ENCODE assay signal across 17 cellular contexts in the genomic region with DNA sequence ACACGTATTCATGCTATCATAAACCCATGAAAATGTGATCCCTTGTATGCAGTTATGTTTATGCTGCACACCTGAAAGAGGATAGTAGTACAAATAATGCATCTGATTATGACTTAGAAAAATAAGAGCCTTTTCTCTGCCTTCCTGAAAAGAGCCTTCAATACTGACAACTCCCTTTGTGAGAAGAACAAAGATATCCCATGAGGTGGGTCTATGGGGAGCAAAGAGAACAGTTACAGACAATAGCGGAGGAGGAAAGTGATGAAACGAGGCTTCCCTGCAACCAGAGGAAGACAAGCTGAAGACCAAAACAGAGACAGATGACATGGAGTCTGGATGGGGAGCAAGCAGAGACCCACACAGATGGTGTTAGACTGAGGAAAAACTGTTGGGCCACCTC.
DNase-seq lines count a peak whose midpoint lies in the region; TF ChIP-seq lines count a peak whose summit lies in the region.
"Had no signal": no experiment of that assay in that cellular context is flagged by ENCODE, and none has a peak within 500 bp of the region (broad histone marks: within the 10 kb centered on the region; RNA-seq: fewer than 3 reads in every experiment).

No MANE protein-coding gene starts in this region.

- no peak for TF ChIP-seq CTCF in testis (IDR thresholded peaks at IDR 0.05)

- no peaks in the 10 kb centered on the region for H3K27me3 ChIP-seq in testis
- H3K27me3 ChIP-seq: BLaER1 treated with 17β-estradiol and CSF1 and Interleukin-3, amounts not matched to agents 10 nM and 100 nM had no signal

- no peak for TF ChIP-seq POLR2A in testis (IDR thresholded peaks at IDR 0.05)

- no peaks in the 10 kb centered on the region for H3K36me3 ChIP-seq in testis (ENCODE audit: low read depth, missing control alignments)
- H3K36me3 ChIP-seq: BLaER1 treated with 17β-estradiol and CSF1 and Interleukin-3, amounts not matched to agents 10 nM and 100 nM had no signal

- H3K4me1 Mint-ChIP-seq in activated naive CD4-positive, alpha-beta T cell treated with anti-CD3 and anti-CD28 coated beads, Interleukin-2, amount 50 U/mL, for 24 hours: no peaks in the 10 kb centered on the region
- no peaks in the 10 kb centered on the region for H3K4me1 Mint-ChIP-seq in activated naive CD4-positive, alpha-beta T cell treated with anti-CD3 and anti-CD28 coated beads for 36 hours (ENCODE audit: low read depth)
- H3K4me1 Mint-ChIP-seq: B cell had no signal

- no peaks in the 10 kb centered on the region for H3K4me1 ChIP-seq in testis
- H3K4me1 ChIP-seq: A549; BLaER1 treated with 17β-estradiol and CSF1 and Interleukin-3, amounts not matched to agents 10 nM and 100 nM; Caco-2 had no signal

- H3K9me3 ChIP-seq in testis: no peaks in the 10 kb centered on the region
- H3K9me3 ChIP-seq: BLaER1 treated with 17β-estradiol and CSF1 and Interleukin-3, amounts not matched to agents 10 nM and 100 nM; Caco-2 had no signal

- H3K27ac ChIP-seq in testis: no peak overlapping the region
- H3K27ac ChIP-seq: 22Rv1; A549; BLaER1 treated with 17β-estradiol and CSF1 and Interleukin-3, amounts not matched to agents 10 nM and 100 nM; C4-2B had no signal

- no peak overlapping the region for H3K4me3 ChIP-seq in testis
- H3K4me3 ChIP-seq: A549; BLaER1 treated with 17β-estradiol and CSF1 and Interleukin-3, amounts not matched to agents 10 nM and 100 nM had no signal

- no peak overlapping the region for H3K4me3 Mint-ChIP-seq in activated naive CD4-positive, alpha-beta T cell treated with anti-CD3 and anti-CD28 coated beads, Interleukin-2, amount 50 U/mL, for 24 hours
- no peak overlapping the region for H3K4me3 Mint-ChIP-seq in activated naive CD4-positive, alpha-beta T cell treated with anti-CD3 and anti-CD28 coated beads for 36 hours
- H3K4me3 Mint-ChIP-seq: B cell; CD4-positive, alpha-beta T cell; CD8-positive, alpha-beta T cell had no signal

- H3K27ac Mint-ChIP-seq in activated naive CD4-positive, alpha-beta T cell treated with anti-CD3 and anti-CD28 coated beads, Interleukin-2, amount 50 U/mL, for 24 hours: peak overlapping the region; percentile 18
- no peak overlapping the region for H3K27ac Mint-ChIP-seq in activated naive CD4-positive, alpha-beta T cell treated with anti-CD3 and anti-CD28 coated beads for 36 hours
- H3K27ac Mint-ChIP-seq: B cell; CD4-positive, alpha-beta T cell; CD8-positive, alpha-beta T cell had no signal

- DNase-seq in DMS 273 (lab: John Stamatoyannopoulos, UW; ENCODE audit: unreplicated experiment) (peak; percentile 7), DMS 273 treated with DMSO at 0.1 percent for 48 hours (lab: John Stamatoyannopoulos, UW) (no peak), testis (no peak)
- no peak for DNase-seq in activated naive CD4-positive, alpha-beta T cell treated with anti-CD3 and anti-CD28 coated beads for 36 hours
- DNase-seq: AML-193; Caco-2; Calu3; CD4-positive, alpha-beta T cell; CD8-positive, alpha-beta T cell; DMS79 treated with DMSO at 0.1 percent for 48 hours; GF-D8 had no signal

- WGBS in testis, 2 donors: 79 to 96% methylated on average over 3 of the region's 3 CpGs

- intact Hi-C loops in activated naive CD4-positive, alpha-beta T cell treated with anti-CD3 and anti-CD28 coated beads for 36 hours (cut with micrococcal nuclease): no loop called here
- intact Hi-C loops in testis (cut with DNase I; ENCODE audit: low total_unique reads): no loop called here

- CTCF ChIA-PET in activated naive CD4-positive, alpha-beta T cell treated with anti-CD3 and anti-CD28 coated beads for 36 hours (lab: Charles Lee): no interaction called here

- H3K27me3 Mint-ChIP-seq in activated naive CD4-positive, alpha-beta T cell treated with anti-CD3 and anti-CD28 coated beads, Interleukin-2, amount 50 U/mL, for 24 hours: no peaks in the 10 kb centered on the region
- H3K27me3 Mint-ChIP-seq in activated naive CD4-positive, alpha-beta T cell treated with anti-CD3 and anti-CD28 coated beads for 36 hours (ENCODE audit: low read depth): no peaks in the 10 kb centered on the region
- H3K27me3 Mint-ChIP-seq: B cell had no signal

- H3K36me3 Mint-ChIP-seq in activated naive CD4-positive, alpha-beta T cell treated with anti-CD3 and anti-CD28 coated beads, Interleukin-2, amount 50 U/mL, for 24 hours: no peaks in the 10 kb centered on the region
- H3K36me3 Mint-ChIP-seq in activated naive CD4-positive, alpha-beta T cell treated with anti-CD3 and anti-CD28 coated beads for 36 hours (ENCODE audit: low read depth): no peaks in the 10 kb centered on the region
- H3K36me3 Mint-ChIP-seq: CD8-positive, alpha-beta T cell had no signal

- no peaks in the 10 kb centered on the region for H3K9me3 Mint-ChIP-seq in activated naive CD4-positive, alpha-beta T cell treated with anti-CD3 and anti-CD28 coated beads, Interleukin-2, amount 50 U/mL, for 24 hours
- H3K9me3 Mint-ChIP-seq in activated naive CD4-positive, alpha-beta T cell treated with anti-CD3 and anti-CD28 coated beads for 36 hours: no peaks in the 10 kb centered on the region
- H3K9me3 Mint-ChIP-seq: CD4-positive, alpha-beta T cell; CD8-positive, alpha-beta T cell had no signal
